ENCODE assay signal across 9 cellular contexts in the genomic region with DNA sequence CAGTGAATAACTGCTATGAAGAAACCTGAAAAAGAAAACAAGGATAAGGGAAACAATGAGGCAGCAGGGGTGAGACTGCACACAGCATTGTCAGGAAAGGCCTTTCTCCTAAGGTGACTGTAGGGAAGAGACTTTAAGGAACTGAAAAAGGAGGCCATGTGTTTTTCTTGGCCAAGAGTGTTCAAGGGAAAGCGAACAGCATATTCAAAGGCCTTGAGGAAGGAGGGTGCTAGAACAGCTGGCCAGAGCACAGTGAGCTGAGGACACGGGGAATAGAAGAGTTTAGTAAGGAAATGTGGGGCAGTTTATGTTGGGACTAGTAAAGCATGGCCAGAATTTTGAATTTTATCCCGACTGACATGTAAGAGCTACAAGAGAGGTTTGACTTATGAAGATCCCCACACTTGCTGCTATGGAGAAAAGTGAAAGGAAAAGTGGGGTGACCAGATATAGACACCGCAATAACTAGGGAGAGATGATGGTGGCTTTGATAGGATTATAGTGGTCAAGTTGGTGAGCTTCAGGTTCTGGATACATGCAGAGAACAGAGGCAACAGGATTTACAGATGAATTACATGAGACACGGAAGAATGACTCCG. TPM values are rescaled to one million over a fixed set of nuclear protein-coding genes. Genes with fewer than 3 reads are reported as not detected.
DNase-seq lines count a peak whose midpoint lies in the region; TF ChIP-seq lines count a peak whose summit lies in the region.
"Had no signal": no experiment of that assay in that cellular context is flagged by ENCODE, and none has a peak within 500 bp of the region (broad histone marks: within the 10 kb centered on the region; RNA-seq: fewer than 3 reads in every experiment).

No MANE protein-coding gene starts in this region.

- no peak for DNase-seq in MM.1S
- DNase-seq in cardiac fibroblast (ENCODE audit: low read depth in 2 of 2): peak; percentile 16 to 36
- DNase-seq in neural progenitor cell (ENCODE audit: low spot score): no peak
- DNase-seq in activated gamma-delta T cell (lab: John Stamatoyannopoulos, UW): no peak
- DNase-seq in midbrain (lab: John Stamatoyannopoulos, UW): no peak
- no peak for DNase-seq in NCI-H1694 (lab: John Stamatoyannopoulos, UW)
- no peak for DNase-seq in HEK293T (ENCODE audit: extremely low spot score)
- DNase-seq: head of caudate nucleus had no signal

- H2AFZ ChIP-seq in MM.1S (ENCODE audit: low read length) (peak overlapping the region; percentile 97), neural progenitor cell (replicated peaks) (no peak overlapping the region)

- H4K20me1 ChIP-seq in DOHH2 (ENCODE audit: control insufficient read depth, insufficient read depth, low read depth, low read length): no peaks in the 10 kb centered on the region
- no peaks in the 10 kb centered on the region for H4K20me1 ChIP-seq in MM.1S (ENCODE audit: insufficient read depth, low read length)
- H4K20me1 ChIP-seq in neural progenitor cell (ENCODE audit: low read depth): no peaks in the 10 kb centered on the region

- H3K36me3 Mint-ChIP-seq in neural progenitor cell: peaks cover 2% of the 10 kb centered on the region

- peaks cover 6% of the 10 kb centered on the region for H3K4me1 Mint-ChIP-seq in neural progenitor cell

- peaks cover 16% of the 10 kb centered on the region for H3K4me1 ChIP-seq in DOHH2 (ENCODE audit: control insufficient read depth, low read length)
- no peaks in the 10 kb centered on the region for H3K4me1 ChIP-seq in MM.1S (ENCODE audit: low read length)
- no peaks in the 10 kb centered on the region for H3K4me1 ChIP-seq in neural progenitor cell

- H3F3A ChIP-seq in DOHH2 (ENCODE audit: control insufficient read depth, insufficient read depth) (peaks cover 12% of the 10 kb centered on the region; the same call in 1 of the 2 replicates), MM.1S (ENCODE audit: insufficient read depth, low read length) (no peaks in the 10 kb centered on the region), neural progenitor cell (ENCODE audit: low read depth) (no peaks in the 10 kb centered on the region)

- H3K9ac ChIP-seq in MM.1S (ENCODE audit: low read length) (peak overlapping the region; percentile 87; the same call in 1 of the 2 replicates), neural progenitor cell (no peak overlapping the region)

- H3K27me3 ChIP-seq in DOHH2 (ENCODE audit: control insufficient read depth, low read length): no peaks in the 10 kb centered on the region
- H3K27me3 ChIP-seq in MM.1S (replicated peaks; ENCODE audit: insufficient read depth, low read length): no peaks in the 10 kb centered on the region
- no peaks in the 10 kb centered on the region for H3K27me3 ChIP-seq in neural progenitor cell

- H3K4me3 ChIP-seq in DOHH2 (ENCODE audit: low read length) (peak overlapping the region; percentile 92), MM.1S (ENCODE audit: low read length) (peak overlapping the region; percentile 95), cardiac fibroblast (replicated peaks in 1 of 2; ENCODE audit: low read depth in 2 of 2, low read length in 2 of 2) (peak overlapping the region; percentile 94 to 95), neural progenitor cell (peak overlapping the region; percentile 80)

- CTCF ChIA-PET in HEK293T (lab: Yijun Ruan, JAX): no interaction called here

- H3K9me3 ChIP-seq in DOHH2 (ENCODE audit: control insufficient read depth, insufficient read depth, low read length): no peaks in the 10 kb centered on the region
- no peaks in the 10 kb centered on the region for H3K9me3 ChIP-seq in MM.1S (replicated peaks; ENCODE audit: insufficient read depth, low read length)
- no peaks in the 10 kb centered on the region for H3K9me3 ChIP-seq in neural progenitor cell (ENCODE audit: low read depth)

- H3K27me3 Mint-ChIP-seq in neural progenitor cell (ENCODE audit: insufficient read depth, low read depth): no peaks in the 10 kb centered on the region

- H3K79me2 ChIP-seq in DOHH2 (ENCODE audit: control insufficient read depth, low read length): peaks cover 32% of the 10 kb centered on the region
- peaks cover 13% of the 10 kb centered on the region for H3K79me2 ChIP-seq in MM.1S (ENCODE audit: low read length)
- H3K79me2 ChIP-seq in neural progenitor cell (ENCODE audit: low read depth): peaks cover 12% of the 10 kb centered on the region

- POLR2A ChIA-PET in HEK293T (lab: Yijun Ruan, JAX): interaction anchor here (0.9 to 3.6 kb wide), 4 partner anchors 12 to 56 kb away, joined by 4 to 65 read pairs (median 13); a partner anchor contains a TSS

- peak overlapping the region; percentile 85 for H3K4me3 Mint-ChIP-seq in neural progenitor cell

- TF ChIP-seq CTCF in DOHH2 (IDR thresholded peaks at IDR 0.05; ENCODE audit: low read depth, low read length, poor library complexity, severe bottlenecking) (no peak), MM.1S (IDR thresholded peaks at IDR 0.05; ENCODE audit: low read length) (no peak), cardiac fibroblast (IDR thresholded peaks at IDR 0.05; ENCODE audit: low read depth, low read length) (no peak), neural progenitor cell (IDR thresholded peaks at IDR 0.05) (no peak)

- H3K36me3 ChIP-seq in DOHH2 (ENCODE audit: control insufficient read depth, low read length): peaks cover 8% of the 10 kb centered on the region; the same call in 1 of the 2 replicates
- H3K36me3 ChIP-seq in MM.1S (replicated peaks; ENCODE audit: insufficient read depth, low read length): no peaks in the 10 kb centered on the region
- no peaks in the 10 kb centered on the region for H3K36me3 ChIP-seq in neural progenitor cell

- H3K4me2 ChIP-seq in DOHH2 (ENCODE audit: low read length): peak overlapping the region; percentile 70
- peak overlapping the region; percentile 87 for H3K4me2 ChIP-seq in MM.1S (ENCODE audit: low read depth, low read length)
- no peak overlapping the region for H3K4me2 ChIP-seq in neural progenitor cell

- H3K27ac ChIP-seq in DOHH2 (ENCODE audit: low read depth, low read length): no peak overlapping the region
- H3K27ac ChIP-seq in MM.1S (ENCODE audit: low read length): no peak overlapping the region
- no peak overlapping the region for H3K27ac ChIP-seq in neural progenitor cell

- H3K9me2 ChIP-seq in DOHH2 (replicated peaks; ENCODE audit: control insufficient read depth, low read length) (no peaks in the 10 kb centered on the region), MM.1S (replicated peaks; ENCODE audit: insufficient read depth, low read length) (no peaks in the 10 kb centered on the region)

- H3K27ac Mint-ChIP-seq in neural progenitor cell: no peak overlapping the region

- H3K9me3 Mint-ChIP-seq in neural progenitor cell: peaks cover 4% of the 10 kb centered on the region

TF ChIP-seq in HEK293T, 16 proteins besides CTCF, POLR2A, EP300 and RAD21:
- TF ChIP-seq FOXM1 (IDR thresholded peaks at IDR 0.05; ENCODE audit: borderline replicate concordance) (no peak), FOXK2 (IDR thresholded peaks at IDR 0.05) (no peak), HDGF (IDR thresholded peaks at IDR 0.05; ENCODE audit: borderline replicate concordance) (no peak), SUZ12 (IDR thresholded peaks at IDR 0.05) (no peak), FOXA1 (IDR thresholded peaks at IDR 0.05) (no peak), NFRKB (IDR thresholded peaks at IDR 0.05) (no peak), TARDBP (IDR thresholded peaks at IDR 0.05) (no peak), BHLHE40 (IDR thresholded peaks at IDR 0.05; ENCODE audit: borderline replicate concordance) (no peak), SP1 (IDR thresholded peaks at IDR 0.05) (no peak), CTBP1 (IDR thresholded peaks at IDR 0.05; ENCODE audit: borderline replicate concordance) (no peak), ARNT (IDR thresholded peaks at IDR 0.05) (no peak), L3MBTL2 (conservative IDR thresholded peaks at IDR 0.05) (no peak), LEF1 (IDR thresholded peaks at IDR 0.05; ENCODE audit: borderline replicate concordance) (no peak), ZNF384 (IDR thresholded peaks at IDR 0.05) (no peak), ELF4 (IDR thresholded peaks at IDR 0.05) (no peak)
- TF ChIP-seq, protein P1, sequence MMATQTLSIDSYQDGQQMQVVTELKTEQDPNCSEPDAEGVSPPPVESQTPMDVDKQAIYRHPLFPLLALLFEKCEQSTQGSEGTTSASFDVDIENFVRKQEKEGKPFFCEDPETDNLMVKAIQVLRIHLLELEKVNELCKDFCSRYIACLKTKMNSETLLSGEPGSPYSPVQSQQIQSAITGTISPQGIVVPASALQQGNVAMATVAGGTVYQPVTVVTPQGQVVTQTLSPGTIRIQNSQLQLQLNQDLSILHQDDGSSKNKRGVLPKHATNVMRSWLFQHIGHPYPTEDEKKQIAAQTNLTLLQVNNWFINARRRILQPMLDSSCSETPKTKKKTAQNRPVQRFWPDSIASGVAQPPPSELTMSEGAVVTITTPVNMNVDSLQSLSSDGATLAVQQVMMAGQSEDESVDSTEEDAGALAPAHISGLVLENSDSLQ (IDR thresholded peaks at IDR 0.05): no peak

RNA-seq across cellular contexts. Expression of a gene that starts 1.4 kb away (rescaled TPM):
- total RNA-seq in neural progenitor cell (ENCODE audit: low replicate concordance): 9.6 and 10.2 TPM in 2 replicates

RNA-seq across cellular contexts. Expression of a gene that starts 6.7 kb away (rescaled TPM):
- total RNA-seq in neural progenitor cell (ENCODE audit: low replicate concordance): 24.7 and 38.5 TPM in 2 replicates

RNA-seq across cellular contexts. Expression of a gene that starts 25.1 kb away (rescaled TPM):
- 29.4 and 37.3 TPM in 2 replicates for total RNA-seq in neural progenitor cell (ENCODE audit: low replicate concordance)

RNA-seq across cellular contexts. Expression of a gene that starts 55.7 kb away (rescaled TPM):
- 433 and 642 TPM in 2 replicates for total RNA-seq in neural progenitor cell (ENCODE audit: low replicate concordance)

Comparison
In these comparisons a context has a peak if more than half of its experiments do, and no peak if none do; other contexts are left out.
1. DNase-seq: peak in cardiac fibroblast (2 of 2); none in MM.1S (single experiment), neural progenitor cell (single experiment), activated gamma-delta T cell (single experiment), midbrain (single experiment), NCI-H1694 (single experiment) and HEK293T (single experiment).
2. Peak in every context shown above with its lines, with median percentiles within 50 percentile points of each other: H3K4me3 ChIP-seq.